In genomic region chr10:11742009-11742778, GRCh38 we compare ENCODE assay signal across 8 cellular contexts. TPM values are rescaled to one million over a fixed set of nuclear protein-coding genes. Genes with fewer than 3 reads are reported as not detected.
DNase-seq lines count a peak whose midpoint lies in the region; ATAC-seq and TF ChIP-seq lines count a peak whose summit lies in the region.

TSS of gene ECHDC3 (plus strand) at chr10:11742382. CDS start at chr10:11742577, 195 bp downstream.

- H3K27me3 Mint-ChIP-seq in activated T-cell treated with anti-CD3 and anti-CD28 coated beads, Interleukin-2, amount 50 U/mL, for 24 hours = peaks cover 43% of the 10 kb centered on the region
- peaks cover 9 to 49% (median 22%) of the 10 kb centered on the region in 5 donors for H3K27me3 Mint-ChIP-seq in naive thymus-derived CD4-positive, alpha-beta T cell
- peaks cover 45% of the 10 kb centered on the region for H3K27me3 Mint-ChIP-seq in stimulated activated naive CD8-positive, alpha-beta T cell treated with anti-CD3 and anti-CD28 coated beads, Interleukin-15, amount 100 ng/mL, for 72 hours

- H3K4me1 Mint-ChIP-seq in activated T-cell treated with anti-CD3 and anti-CD28 coated beads, Interleukin-2, amount 50 U/mL, for 24 hours (ENCODE audit: low read depth) = peaks cover 14% of the 10 kb centered on the region
- peaks cover 2 to 27% (median 17%) of the 10 kb centered on the region in 7 donors for H3K4me1 Mint-ChIP-seq in naive thymus-derived CD4-positive, alpha-beta T cell
- H3K4me1 Mint-ChIP-seq in stimulated activated naive CD8-positive, alpha-beta T cell treated with anti-CD3 and anti-CD28 coated beads, Interleukin-15, amount 100 ng/mL, for 72 hours = peaks cover 17% of the 10 kb centered on the region

- peak; percentile 64 for ATAC-seq in GM21447 (IDR thresholded peaks at IDR 0.05; ENCODE audit: unreplicated experiment)
- ATAC-seq in naive thymus-derived CD4-positive, alpha-beta T cell = peak; percentile 95
- ATAC-seq in stimulated activated naive CD8-positive, alpha-beta T cell treated with anti-CD3 and anti-CD28 coated beads, Interleukin-15, amount 100 ng/mL, for 72 hours = peak; percentile 92

- H3K4me3 ChIP-seq in esophagus muscularis mucosa (peak within 1 kb of the TSS; percentile 56 to 67 (median 60)), SJCRH30 (no peak within 1 kb of the TSS)
- peak within 1 kb of the TSS; percentile 56 for H3K4me3 ChIP-seq in naive thymus-derived CD4-positive, alpha-beta T cell (ENCODE audit: low read length)

- DNase-seq in Daoy (ENCODE audit: low read depth) (peak; percentile 53), LHCN-M2 (ENCODE audit: low read depth) (peak; percentile 13), esophagus muscularis mucosa (ENCODE audit: extremely low spot score) (no peak), SJCRH30 (no peak)
- peak; percentile 77 for DNase-seq in activated T-cell treated with anti-CD3 and anti-CD28 coated beads, Interleukin-2, amount 50 U/mL, for 24 hours
- DNase-seq in naive thymus-derived CD4-positive, alpha-beta T cell = peak; percentile 29 to 63 (median 43)
- peak; percentile 59 to 62 for DNase-seq in stimulated activated naive CD8-positive, alpha-beta T cell treated with anti-CD3 and anti-CD28 coated beads, Interleukin-15, amount 100 ng/mL, for 72 hours

- H3K9me3 ChIP-seq in esophagus muscularis mucosa = no peaks in the 10 kb centered on the region
- H3K9me3 ChIP-seq in naive thymus-derived CD4-positive, alpha-beta T cell (ENCODE audit: control insufficient read depth in 2 of 3, low read length in 3 of 3) = no peaks in the 10 kb centered on the region
- H3K9me3 ChIP-seq in SJCRH30 (replicated peaks) = no peaks in the 10 kb centered on the region

- H3K4me3 Mint-ChIP-seq in activated T-cell treated with anti-CD3 and anti-CD28 coated beads, Interleukin-2, amount 50 U/mL, for 24 hours = peak within 1 kb of the TSS; percentile 64
- H3K4me3 Mint-ChIP-seq in naive thymus-derived CD4-positive, alpha-beta T cell = peak within 1 kb of the TSS; percentile 62 to 86 (median 76)
- H3K4me3 Mint-ChIP-seq in stimulated activated naive CD8-positive, alpha-beta T cell treated with anti-CD3 and anti-CD28 coated beads, Interleukin-15, amount 100 ng/mL, for 72 hours = peak within 1 kb of the TSS; percentile 65 to 72

- H3K27me3 ChIP-seq in esophagus muscularis mucosa (peaks cover 0 to 11% (median 2%) of the 10 kb centered on the region in 4 donors), SJCRH30 (no peaks in the 10 kb centered on the region)
- H3K27me3 ChIP-seq in naive thymus-derived CD4-positive, alpha-beta T cell (ENCODE audit: control insufficient read depth in 2 of 2, insufficient read depth in 2 of 2, low read length in 2 of 2) = no peaks in the 10 kb centered on the region

- TF ChIP-seq EP300 in esophagus muscularis mucosa (IDR thresholded peaks at IDR 0.05) = no peak

- TF ChIP-seq CTCF in esophagus muscularis mucosa (IDR thresholded peaks at IDR 0.05) = no peak

- H3K9me3 Mint-ChIP-seq in activated T-cell treated with anti-CD3 and anti-CD28 coated beads, Interleukin-2, amount 50 U/mL, for 24 hours = peaks cover 5% of the 10 kb centered on the region
- H3K9me3 Mint-ChIP-seq in naive thymus-derived CD4-positive, alpha-beta T cell = peaks cover 0 to 11% (median 0%) of the 10 kb centered on the region in 11 donors
- H3K9me3 Mint-ChIP-seq in stimulated activated naive CD8-positive, alpha-beta T cell treated with anti-CD3 and anti-CD28 coated beads, Interleukin-15, amount 100 ng/mL, for 72 hours = peaks cover 6 to 18% of the 10 kb centered on the region in 2 donors

- no peak within 1 kb of the TSS for H3K27ac Mint-ChIP-seq in activated T-cell treated with anti-CD3 and anti-CD28 coated beads, Interleukin-2, amount 50 U/mL, for 24 hours
- H3K27ac Mint-ChIP-seq in naive thymus-derived CD4-positive, alpha-beta T cell = peak within 1 kb of the TSS in 4 of 9 donors; percentile 56 to 69 (median 66)
- H3K27ac Mint-ChIP-seq in stimulated activated naive CD8-positive, alpha-beta T cell treated with anti-CD3 and anti-CD28 coated beads, Interleukin-15, amount 100 ng/mL, for 72 hours = no peak within 1 kb of the TSS

- H3K36me3 ChIP-seq in esophagus muscularis mucosa (no peaks in the 10 kb centered on the region), SJCRH30 (no peaks in the 10 kb centered on the region)
- no peaks in the 10 kb centered on the region for H3K36me3 ChIP-seq in naive thymus-derived CD4-positive, alpha-beta T cell (ENCODE audit: control insufficient read depth in 2 of 3, insufficient read depth in 3 of 3, low read length in 3 of 3)

- intact Hi-C loops in esophagus muscularis mucosa (cut with DNase I) = no loop called here
- intact Hi-C loops in naive thymus-derived CD4-positive, alpha-beta T cell (cut with micrococcal nuclease) = loop anchor here in 1 of 2 donors (5.0 kb wide), 1 partner anchor 55 kb away; no protein-coding TSS in a partner anchor

- CTCF ChIA-PET in naive thymus-derived CD4-positive, alpha-beta T cell (lab: Charles Lee) = no interaction called here

- POLR2A ChIA-PET in naive thymus-derived CD4-positive, alpha-beta T cell (lab: Charles Lee) = interaction anchor here (0.6 kb wide), 1 partner anchor 123 kb away, joined by 3 read pairs; no protein-coding TSS in a partner anchor

- H3K4me1 ChIP-seq in esophagus muscularis mucosa = peaks cover 18 to 34% (median 24%) of the 10 kb centered on the region in 4 donors
- H3K4me1 ChIP-seq in naive thymus-derived CD4-positive, alpha-beta T cell (ENCODE audit: control insufficient read depth in 2 of 2, insufficient read depth in 2 of 2, low read length in 2 of 2) = peaks cover 0 to 9% of the 10 kb centered on the region in 2 donors
- no peaks in the 10 kb centered on the region for H3K4me1 ChIP-seq in SJCRH30

- no peak for TF ChIP-seq POLR2A in esophagus muscularis mucosa (IDR thresholded peaks at IDR 0.05; ENCODE audit: low read depth)

- H3K36me3 Mint-ChIP-seq in activated T-cell treated with anti-CD3 and anti-CD28 coated beads, Interleukin-2, amount 50 U/mL, for 24 hours (ENCODE audit: low read depth) = no peaks in the 10 kb centered on the region
- H3K36me3 Mint-ChIP-seq in naive thymus-derived CD4-positive, alpha-beta T cell = peaks cover 0 to 1% (median 0%) of the 10 kb centered on the region in 5 donors

- 8% methylated on average over 13 of the region's 93 CpGs for WGBS in esophagus muscularis mucosa

- H3K27ac ChIP-seq in esophagus muscularis mucosa (replicated peaks in 1 of 4) (peak within 1 kb of the TSS; percentile 49 to 73 (median 59)), SJCRH30 (no peak within 1 kb of the TSS)
- H3K27ac ChIP-seq in naive thymus-derived CD4-positive, alpha-beta T cell (ENCODE audit: low read depth, low read length) = peak within 1 kb of the TSS; percentile 20

RNA-seq across cellular contexts. Expression of gene ECHDC3, which starts in this region (rescaled TPM):
- 7.9 TPM in 2 replicates for total RNA-seq in Daoy (2014; rRNA removed; shearing (Covaris generic))
- total RNA-seq in LHCN-M2 (2014; rRNA removed) (3.2 and 6.5 TPM in 2 replicates), esophagus muscularis mucosa (10 to 100 TPM in 3 of 4 donors, 1 to 10 TPM in 1; 7.9 to 30.6 (median 19.7) TPM)
- polyA plus RNA-seq in LHCN-M2 (2012) = 1.5 TPM
- 1 to 10 TPM in 1 of 5 experiments, under 1 TPM in 1, not detected in 3; 0.74 to 2.5 TPM for total RNA-seq in naive thymus-derived CD4-positive, alpha-beta T cell
- under 1 TPM; 0.36 to 0.39 TPM for polyA plus RNA-seq in naive thymus-derived CD4-positive, alpha-beta T cell
- not detected in 2 replicates for total RNA-seq in SJCRH30 (2014; rRNA removed; shearing (Covaris generic))

Comparison
In these comparisons a context has a peak if more than half of its experiments do, and no peak if none do; other contexts are left out.
1. DNase-seq: peak in Daoy (single experiment), LHCN-M2 (single experiment), activated T-cell treated with anti-CD3 and anti-CD28 coated beads, Interleukin-2, amount 50 U/mL, for 24 hours (single experiment), naive thymus-derived CD4-positive, alpha-beta T cell (9 of 9) and stimulated activated naive CD8-positive, alpha-beta T cell treated with anti-CD3 and anti-CD28 coated beads, Interleukin-15, amount 100 ng/mL, for 72 hours (2 of 2); none in esophagus muscularis mucosa (single experiment) and SJCRH30 (0 of 2).
2. Peak in every context shown above with its lines, with median percentiles within 50 percentile points of each other: ATAC-seq and H3K4me3 Mint-ChIP-seq.